Comparison of ENCODE assay signal across 22 cellular contexts in the genomic region with DNA sequence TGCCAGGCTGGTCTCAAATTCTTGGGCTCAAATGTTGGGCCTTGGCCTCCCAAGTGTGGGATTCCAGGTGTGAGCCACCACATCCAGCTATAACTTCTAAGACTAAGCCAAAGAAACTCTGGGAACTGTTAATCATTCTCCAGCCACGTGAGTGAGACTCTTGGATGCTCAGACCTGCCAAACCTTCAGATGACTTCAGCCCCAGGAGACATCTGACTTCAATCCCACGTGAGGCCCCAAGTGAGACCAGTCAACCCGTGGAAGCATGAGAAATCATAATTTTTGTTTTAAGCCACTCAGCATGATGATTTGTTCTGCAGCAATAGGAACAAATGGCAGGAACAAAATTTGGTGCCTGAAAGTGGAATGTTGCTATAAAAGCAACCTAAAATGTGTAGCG.
"Had no signal": no experiment of that assay in that cellular context is flagged by ENCODE, and none has a peak within 500 bp of the region (broad histone marks: within the 10 kb centered on the region; RNA-seq: fewer than 3 reads in every experiment).

No MANE protein-coding gene starts in this region.

- H3K27me3 ChIP-seq: MG63, Peyer's patch, SJCRH30 had no signal

- FAIRE-seq: HepG2 had no signal

- H3K9me3 ChIP-seq: MG63, Peyer's patch, SJCRH30 had no signal

- DNase-seq: IMR-90; Karpas-422; KG1; MG63; NCI-H1092; NCI-H1105 treated with DMSO at 0.1 percent for 48 hours; NCI-H1417 treated with DMSO at 0.1 percent for 48 hours; NCI-H187; NCI-H2029; NCI-H2081 treated with DMSO at 0.1 percent for 48 hours; NCI-H2171; NCI-H226; NCI-H446; NCI-H510A; NCI-H524 treated with DMSO at 0.1 percent for 48 hours; NCI-H774; NK-92 treated with Interleukin-12 subunit alpha and Interleukin-12 subunit beta, amount 100 ng/mL, for 24 hours; PC-9; SHP77 treated with DMSO at 0.1 percent for 48 hours; SJCRH30 had no signal

- H3K36me3 ChIP-seq: MG63, Peyer's patch, SJCRH30 had no signal

- H3K4me2 ChIP-seq: PC-9 had no signal

- H3K4me3 ChIP-seq: MG63, PC-9, Peyer's patch, SJCRH30 had no signal

- H3K27ac ChIP-seq: PC-9, Peyer's patch, SJCRH30 had no signal

- H2AFZ ChIP-seq: PC-9 had no signal
